10 cellular contexts compared by ENCODE assay signal in the genomic region with DNA sequence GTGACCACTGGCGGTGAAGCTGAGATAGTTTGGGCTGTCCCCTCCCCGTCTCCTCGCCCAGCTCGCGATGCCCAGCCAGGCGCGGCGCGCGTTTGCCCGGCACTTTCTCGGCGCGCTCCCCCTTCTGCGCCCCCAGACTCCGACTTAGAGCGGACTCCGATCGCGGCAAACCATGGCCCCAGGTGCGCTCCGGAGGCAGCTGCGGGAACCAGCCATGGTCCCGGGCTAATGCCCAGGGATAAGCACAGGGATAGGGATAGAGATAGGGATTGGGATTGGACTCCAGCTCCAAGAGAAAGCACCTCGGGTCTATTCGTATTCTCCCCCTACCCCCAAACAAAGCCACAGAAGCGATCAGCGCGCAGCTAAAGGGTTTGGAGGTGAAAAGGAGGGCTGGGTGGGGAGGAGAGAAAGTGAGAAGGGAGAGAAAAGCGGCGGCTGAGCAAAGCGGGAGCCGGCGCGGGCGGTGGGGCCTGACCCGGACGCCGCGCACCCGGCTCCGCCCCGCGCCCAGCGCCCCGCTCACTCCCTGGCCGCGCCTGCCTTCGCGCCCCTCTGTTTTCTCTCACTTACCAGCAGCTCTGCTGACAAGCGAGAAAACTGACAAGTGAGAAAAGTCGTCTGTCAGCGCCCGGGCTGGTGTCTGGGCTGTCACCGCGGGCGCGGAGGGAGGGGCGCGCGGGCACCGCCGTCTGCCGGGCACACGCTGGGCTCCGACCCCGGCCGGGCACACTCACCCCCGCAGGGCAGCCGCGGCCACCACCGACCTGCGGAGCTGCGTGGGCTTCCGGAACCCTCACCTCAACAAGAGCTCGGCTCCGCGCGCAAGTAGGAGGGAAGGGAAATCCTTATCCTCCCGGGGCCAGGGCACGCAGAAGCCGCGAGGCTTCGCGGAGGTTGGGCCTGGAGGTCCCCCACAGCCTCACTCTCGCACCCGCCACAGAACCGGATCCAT. TPM values are rescaled to one million over a fixed set of nuclear protein-coding genes. Genes with fewer than 3 reads are reported as not detected.
DNase-seq lines count a peak whose midpoint lies in the region; ATAC-seq and TF ChIP-seq lines count a peak whose summit lies in the region.
"Had no signal": no experiment of that assay in that cellular context is flagged by ENCODE, and none has a peak within 500 bp of the region (broad histone marks: within the 10 kb centered on the region; RNA-seq: fewer than 3 reads in every experiment).

Gene PDE1C, minus strand, starts transcription at position 2 of the 955 bp plus-strand sequence.

- no peak within 1 kb of the TSS for H3K27ac Mint-ChIP-seq in activated CD8-positive, alpha-beta memory T cell treated with anti-CD3 and anti-CD28 coated beads, Interleukin-2, amount 10 ng/mL, durations not matched to agents 7 days and 5 days

- peak within 1 kb of the TSS in 3 of 4 donors; percentile 3 to 76 (median 66) for H3K27ac ChIP-seq in Peyer's patch
- H3K27ac ChIP-seq: HL-60 had no signal

- no peaks in the 10 kb centered on the region for H3K9me3 ChIP-seq in Peyer's patch

- H3K36me3 Mint-ChIP-seq in activated CD8-positive, alpha-beta memory T cell treated with anti-CD3 and anti-CD28 coated beads, Interleukin-2, amount 10 ng/mL, durations not matched to agents 7 days and 5 days: no peaks in the 10 kb centered on the region

- CTCF ChIA-PET in activated CD8-positive, alpha-beta memory T cell treated with anti-CD3 and anti-CD28 coated beads, Interleukin-2, amount 10 ng/mL, durations not matched to agents 7 days and 5 days (lab: Charles Lee): no interaction called here

- TF ChIP-seq CTCF in AG10803 (conservative IDR thresholded peaks at IDR 0.05; ENCODE audit: low read length) (no peak), Peyer's patch (IDR thresholded peaks at IDR 0.05) (no peak), omental fat pad (IDR thresholded peaks at IDR 0.05) (no peak)

- no peak for TF ChIP-seq POLR2A in Peyer's patch (IDR thresholded peaks at IDR 0.05)

- intact Hi-C loops in Right ventricle myocardium inferior (cut with DNase I): loop anchor here (2.0 to 5.0 kb wide), 3 partner anchors 32 to 188 kb away; no protein-coding TSS in a partner anchor

- no peaks in the 10 kb centered on the region for H3K27me3 ChIP-seq in Peyer's patch

- H3K4me1 Mint-ChIP-seq in activated CD8-positive, alpha-beta memory T cell treated with anti-CD3 and anti-CD28 coated beads, Interleukin-2, amount 10 ng/mL, durations not matched to agents 7 days and 5 days: no peaks in the 10 kb centered on the region

- peaks cover 25% of the 10 kb centered on the region for H3K27me3 Mint-ChIP-seq in activated CD8-positive, alpha-beta memory T cell treated with anti-CD3 and anti-CD28 coated beads, Interleukin-2, amount 10 ng/mL, durations not matched to agents 7 days and 5 days

- no peaks in the 10 kb centered on the region for H3K36me3 ChIP-seq in Peyer's patch

- no peaks in the 10 kb centered on the region for H3K4me1 ChIP-seq in Peyer's patch

- H3K4me3 ChIP-seq in AG10803 (ENCODE audit: low read length): peak within 1 kb of the TSS; percentile 67
- H3K4me3 ChIP-seq in Peyer's patch: peak within 1 kb of the TSS; percentile 24 to 59 (median 42)

- no peaks in the 10 kb centered on the region for H3K9me3 Mint-ChIP-seq in activated CD8-positive, alpha-beta memory T cell treated with anti-CD3 and anti-CD28 coated beads, Interleukin-2, amount 10 ng/mL, durations not matched to agents 7 days and 5 days (ENCODE audit: low read depth)

- no peak within 1 kb of the TSS for H3K4me3 Mint-ChIP-seq in activated CD8-positive, alpha-beta memory T cell treated with anti-CD3 and anti-CD28 coated beads, Interleukin-2, amount 10 ng/mL, durations not matched to agents 7 days and 5 days

- DNase-seq in AG10803 (ENCODE audit: low read depth) (peak; percentile 30), Peyer's patch (no peak), Right ventricle myocardium inferior (ENCODE audit: missing footprints) (peak; percentile 81), omental fat pad (ENCODE audit: low spot score) (no peak), SIG-M5 treated with dmso at 0.1 percent for 504 hours (lab: John Stamatoyannopoulos, UW; ENCODE audit: unreplicated experiment) (no peak)
- no peak for DNase-seq in activated CD8-positive, alpha-beta memory T cell treated with anti-CD3 and anti-CD28 coated beads, Interleukin-2, amount 10 ng/mL, durations not matched to agents 7 days and 5 days
- DNase-seq: DND-41 had no signal

- ATAC-seq in Right ventricle myocardium inferior (peak; percentile 90), omental fat pad (ENCODE audit: low FRiP score) (peak; percentile 60), HG02623 (IDR thresholded peaks at IDR 0.05; ENCODE audit: unreplicated experiment) (no peak), GM18868 (IDR thresholded peaks at IDR 0.05; ENCODE audit: unreplicated experiment) (no peak)
- ATAC-seq in activated CD8-positive, alpha-beta memory T cell treated with anti-CD3 and anti-CD28 coated beads, Interleukin-2, amount 10 ng/mL, durations not matched to agents 7 days and 5 days: no peak

RNA-seq across cellular contexts. Expression of gene PDE1C, which starts in this region (rescaled TPM):
- total RNA-seq in Peyer's patch (10 to 100 TPM in 1 of 4 donors, 1 to 10 TPM in 3; 2.5 to 15.7 (median 3.3) TPM), Right ventricle myocardium inferior (198 TPM), omental fat pad (10 to 100 TPM in 1 of 4 donors, 1 to 10 TPM in 3; 2.6 to 20.6 (median 4.3) TPM)
- total RNA-seq in activated CD8-positive, alpha-beta memory T cell treated with anti-CD3 and anti-CD28 coated beads, Interleukin-2, amount 10 ng/mL, durations not matched to agents 7 days and 5 days: not detected

Comparison
In these comparisons a context has a peak if more than half of its experiments do, and no peak if none do; other contexts are left out.
1. DNase-seq: peak in AG10803 (single experiment) and Right ventricle myocardium inferior (single experiment); none in Peyer's patch (0 of 3), omental fat pad (single experiment), SIG-M5 treated with dmso at 0.1 percent for 504 hours (single experiment) and activated CD8-positive, alpha-beta memory T cell treated with anti-CD3 and anti-CD28 coated beads, Interleukin-2, amount 10 ng/mL, durations not matched to agents 7 days and 5 days (single experiment).
2. ATAC-seq: peak in Right ventricle myocardium inferior (single experiment) and omental fat pad (single experiment); none in HG02623 (single experiment), GM18868 (single experiment) and activated CD8-positive, alpha-beta memory T cell treated with anti-CD3 and anti-CD28 coated beads, Interleukin-2, amount 10 ng/mL, durations not matched to agents 7 days and 5 days (single experiment).